26 cellular contexts compared by ENCODE assay signal in the genomic region with DNA sequence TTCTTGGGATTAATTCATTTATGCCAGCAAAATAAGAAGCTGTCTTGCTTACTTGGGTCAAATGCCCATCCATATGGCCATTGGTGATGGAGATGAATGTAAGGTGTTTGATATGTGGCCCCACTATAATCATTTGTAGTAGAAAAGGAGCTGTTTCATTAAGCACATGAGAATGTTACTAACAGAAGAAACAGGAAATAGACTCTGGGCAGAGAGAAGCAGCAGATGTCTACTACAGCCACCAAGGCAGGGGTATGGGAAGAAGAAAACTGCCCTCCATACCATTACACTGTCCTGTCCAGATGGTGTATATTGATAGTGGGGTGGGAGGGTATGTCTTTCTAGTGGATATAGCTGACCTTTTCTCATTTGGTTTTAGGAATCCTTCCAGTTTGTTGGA.
"Had no signal": no experiment of that assay in that cellular context is flagged by ENCODE, and none has a peak within 500 bp of the region (broad histone marks: within the 10 kb centered on the region; RNA-seq: fewer than 3 reads in every experiment).

No MANE protein-coding gene starts in this region.

- H3K79me2 ChIP-seq: parathyroid adenoma had no signal

- H3K9ac ChIP-seq: neural progenitor cell, parathyroid adenoma had no signal

- H3K4me1 ChIP-seq: neural progenitor cell, parathyroid adenoma, psoas muscle, right lobe of liver, sigmoid colon, stomach, thyroid gland, tibial nerve, upper lobe of left lung, vagina had no signal

- H3K36me3 ChIP-seq: neural progenitor cell, ovary, right lobe of liver, sigmoid colon, stomach, thoracic aorta, thyroid gland, tibial nerve, upper lobe of left lung, vagina had no signal

- DNase-seq: nephron progenitor cell; occipital lobe; ovary; posterior cingulate gyrus; psoas muscle; right cardiac atrium; right lobe of liver; sigmoid colon; small intestine; stimulated activated CD4-positive, alpha-beta T cell treated with anti-CD3 and anti-CD28 coated beads, Interleukin-15, amount 100 ng/mL, for 24 hours; stimulated activated CD4-positive, alpha-beta T cell treated with anti-CD3 and anti-CD28 coated beads, Interleukin-2, amount 100 ng/mL, for 24 hours; stimulated activated CD4-positive, alpha-beta T cell treated with anti-CD3 and anti-CD28 coated beads, Interleukin-2, amount 100 ng/mL, for 48 hours; stimulated activated CD4-positive, alpha-beta T cell treated with anti-CD3 and anti-CD28 coated beads, Interleukin-4, amount 100 ng/mL, for 24 hours; stimulated activated naive B cell treated with anti-CD40 and anti-IgM and Interleukin-4, amounts not matched to agents 10 μg/mL and 1 μg/mL and 100 μg/mL, for 72 hours; stimulated activated naive CD4-positive, alpha-beta T cell treated with Interleukin-2 at 50 U/mL for 16 hours; stomach; thyroid gland; trophoblast cell; upper lobe of left lung had no signal

- H3K4me3 ChIP-seq: neural progenitor cell, ovary, psoas muscle, right lobe of liver, sigmoid colon, stomach, thoracic aorta, thyroid gland, tibial nerve, upper lobe of left lung, vagina had no signal

- H2AFZ ChIP-seq: neural progenitor cell, parathyroid adenoma had no signal

- H3K27me3 ChIP-seq: neural progenitor cell, ovary, right lobe of liver, sigmoid colon, stomach, thyroid gland, tibial nerve, upper lobe of left lung, vagina had no signal

- H3K9me3 ChIP-seq: ovary, psoas muscle, right lobe of liver, sigmoid colon, stomach, thoracic aorta, thyroid gland, tibial nerve, upper lobe of left lung, vagina had no signal

- H3K4me2 ChIP-seq: neural progenitor cell had no signal

- ATAC-seq: natural killer cell treated with Interleukin-12 subunit alpha and Interleukin-12 subunit beta and Interleukin-15 and Interleukin-18, amount 100 ng/mL, for 72 hours; psoas muscle; right cardiac atrium; right lobe of liver; stimulated activated effector memory CD8-positive, alpha-beta T cell treated with anti-CD3 and anti-CD28 coated beads, Interleukin-12 subunit alpha, Interleukin-12 subunit beta, amount 100 ng/mL, for 72 hours; stimulated activated naive B cell treated with anti-CD40 and anti-IgM and Interleukin-4, amounts not matched to agents 10 μg/mL and 1 μg/mL and 100 μg/mL, for 72 hours had no signal

- H3K27ac ChIP-seq: neural progenitor cell, ovary, parathyroid adenoma, psoas muscle, right lobe of liver, sigmoid colon, stomach, thoracic aorta, thyroid gland, tibial nerve, upper lobe of left lung, vagina had no signal
